Comparison of ENCODE assay signal across 10 cellular contexts in the genomic region with DNA sequence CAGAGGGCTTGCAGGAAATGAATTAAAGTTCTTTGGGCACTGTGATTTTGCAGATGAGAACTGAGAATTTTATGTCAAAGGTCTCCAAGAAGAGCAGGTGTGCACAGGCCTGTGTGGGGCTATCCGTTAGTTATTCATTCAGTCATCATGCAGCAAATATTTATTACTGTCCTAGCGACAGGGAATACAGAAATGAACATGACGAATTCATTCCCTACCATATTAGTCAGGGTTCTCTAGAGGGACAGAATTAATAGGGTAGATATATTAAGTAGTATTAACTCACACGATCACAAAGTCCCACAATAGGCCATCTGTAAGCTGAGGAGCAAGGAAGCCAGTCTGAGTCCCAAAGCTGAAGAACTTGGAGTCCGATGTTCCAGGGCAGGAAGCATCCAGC. TPM values are rescaled to one million over a fixed set of nuclear protein-coding genes. Genes with fewer than 3 reads are reported as not detected.
"Had no signal": no experiment of that assay in that cellular context is flagged by ENCODE, and none has a peak within 500 bp of the region (broad histone marks: within the 10 kb centered on the region; RNA-seq: fewer than 3 reads in every experiment).

No MANE protein-coding gene starts in this region.

- FAIRE-seq: H1, H54, HTR-8/SVneo, K562 had no signal

- H3K4me3 ChIP-seq: GM23338, K562 had no signal

- H3K4me3 Mint-ChIP-seq: GM23338, H9 had no signal

- DNase-seq: H9, HCEC 1CT, IMR-90, KG1 had no signal

- H3K4me2 ChIP-seq: GM23338 had no signal

- H3K27ac Mint-ChIP-seq: GM23338 had no signal

- H2AFZ ChIP-seq: GM23338 had no signal

- ATAC-seq: GM23338, K562 had no signal

- H3K4me1 Mint-ChIP-seq: GM23338, H9 had no signal

RNA-seq across cellular contexts. Expression of a gene that starts 2.9 kb away (rescaled TPM):
- total RNA-seq: GM23338, H1, H9, HT-29, IMR-90, K562 had no signal
- polyA plus RNA-seq: GM23338, H1, IMR-90, K562 had no signal
